ENCODE assay signal across 8 cellular contexts in genomic region chr22:39349967-39350802, GRCh38. TPM values are rescaled to one million over a fixed set of nuclear protein-coding genes. Genes with fewer than 3 reads are reported as not detected.
A peak's percentile ranks its signal among the peaks of the same experiment; 100 is the strongest.
DNase-seq lines count a peak whose midpoint lies in the region; ATAC-seq and TF ChIP-seq lines count a peak whose summit lies in the region.

TSS of gene SYNGR1 (plus strand) at chr22:39349991. CDS start at chr22:39350011, 20 bp downstream.

- ATAC-seq in activated T-cell treated with anti-CD3 and anti-CD28 coated beads, Interleukin-2, amount 50 U/mL, for 4 hours, result peak; percentile 42 to 59
- no peak for ATAC-seq in GM18511 (IDR thresholded peaks at IDR 0.05; ENCODE audit: unreplicated experiment)
- ATAC-seq in GM19455 (IDR thresholded peaks at IDR 0.05; ENCODE audit: unreplicated experiment), result no peak

- POLR2A ChIA-PET in activated CD4-positive, alpha-beta T cell treated with anti-CD3 and anti-CD28 coated beads, Interleukin-2, amount 10 ng/mL, durations not matched to agents 7 days and 5 days (lab: Charles Lee), result no interaction called here

- peaks cover 14% of the 10 kb centered on the region for H3K4me1 Mint-ChIP-seq in activated CD4-positive, alpha-beta T cell treated with anti-CD3 and anti-CD28 coated beads, Interleukin-2, amount 10 ng/mL, durations not matched to agents 7 days and 5 days
- H3K4me1 Mint-ChIP-seq in activated T-cell treated with anti-CD3 and anti-CD28 coated beads, Interleukin-2, amount 50 U/mL, for 4 hours (ENCODE audit: low read depth), result peaks cover 13% of the 10 kb centered on the region
- H3K4me1 Mint-ChIP-seq in progenitor cell of endocrine pancreas (ENCODE audit: low read depth), result peaks cover 16% of the 10 kb centered on the region

- DNase-seq in activated CD4-positive, alpha-beta T cell treated with anti-CD3 and anti-CD28 coated beads, Interleukin-2, amount 10 ng/mL, durations not matched to agents 7 days and 5 days, result no peak
- DNase-seq in activated CD4-positive, alpha-beta T cell treated with anti-CD3 and anti-CD28 coated beads for 4 hours, result no peak
- DNase-seq in activated T-cell treated with anti-CD3 and anti-CD28 coated beads, Interleukin-2, amount 50 U/mL, for 4 hours, result no peak
- DNase-seq in cardiac septum (ENCODE audit: low spot score) (no peak), progenitor cell of endocrine pancreas (ENCODE audit: low spot score, unreplicated experiment) (peak; percentile 45), NCI-H226 (no peak)

- H3K36me3 Mint-ChIP-seq in activated CD4-positive, alpha-beta T cell treated with anti-CD3 and anti-CD28 coated beads, Interleukin-2, amount 10 ng/mL, durations not matched to agents 7 days and 5 days (ENCODE audit: low read depth), result no peaks in the 10 kb centered on the region
- no peaks in the 10 kb centered on the region for H3K36me3 Mint-ChIP-seq in activated T-cell treated with anti-CD3 and anti-CD28 coated beads, Interleukin-2, amount 50 U/mL, for 4 hours (ENCODE audit: insufficient read depth)
- no peaks in the 10 kb centered on the region for H3K36me3 Mint-ChIP-seq in progenitor cell of endocrine pancreas (ENCODE audit: insufficient read depth)

- H3K27me3 Mint-ChIP-seq in activated CD4-positive, alpha-beta T cell treated with anti-CD3 and anti-CD28 coated beads, Interleukin-2, amount 10 ng/mL, durations not matched to agents 7 days and 5 days, result peaks cover 30% of the 10 kb centered on the region
- peaks cover 23% of the 10 kb centered on the region for H3K27me3 Mint-ChIP-seq in activated T-cell treated with anti-CD3 and anti-CD28 coated beads, Interleukin-2, amount 50 U/mL, for 4 hours (ENCODE audit: low read depth)
- H3K27me3 Mint-ChIP-seq in progenitor cell of endocrine pancreas, result no peaks in the 10 kb centered on the region

- intact Hi-C loops in cardiac septum (cut with DNase I), result no loop called here

- CTCF ChIA-PET in activated CD4-positive, alpha-beta T cell treated with anti-CD3 and anti-CD28 coated beads, Interleukin-2, amount 10 ng/mL, durations not matched to agents 7 days and 5 days (lab: Charles Lee), result interaction anchor here (0.9 to 1.3 kb wide), 2 partner anchors 39 to 142 kb away, joined by 3 read pairs; no protein-coding TSS in a partner anchor

- no peaks in the 10 kb centered on the region for H3K9me3 Mint-ChIP-seq in activated CD4-positive, alpha-beta T cell treated with anti-CD3 and anti-CD28 coated beads, Interleukin-2, amount 10 ng/mL, durations not matched to agents 7 days and 5 days
- no peaks in the 10 kb centered on the region for H3K9me3 Mint-ChIP-seq in activated T-cell treated with anti-CD3 and anti-CD28 coated beads, Interleukin-2, amount 50 U/mL, for 4 hours
- H3K9me3 Mint-ChIP-seq in progenitor cell of endocrine pancreas (ENCODE audit: low read depth), result no peaks in the 10 kb centered on the region

- H3K4me3 Mint-ChIP-seq in activated CD4-positive, alpha-beta T cell treated with anti-CD3 and anti-CD28 coated beads, Interleukin-2, amount 10 ng/mL, durations not matched to agents 7 days and 5 days, result peak within 1 kb of the TSS; percentile 63
- H3K4me3 Mint-ChIP-seq in activated T-cell treated with anti-CD3 and anti-CD28 coated beads, Interleukin-2, amount 50 U/mL, for 4 hours, result peak within 1 kb of the TSS; percentile 75
- peak within 1 kb of the TSS; percentile 85 for H3K4me3 Mint-ChIP-seq in progenitor cell of endocrine pancreas (ENCODE audit: low read depth)

- TF ChIP-seq CTCF in progenitor cell of endocrine pancreas (IDR thresholded peaks at IDR 0.05; ENCODE audit: unreplicated experiment), result peak; percentile 8

- peak within 1 kb of the TSS; percentile 9 for H3K27ac Mint-ChIP-seq in activated CD4-positive, alpha-beta T cell treated with anti-CD3 and anti-CD28 coated beads, Interleukin-2, amount 10 ng/mL, durations not matched to agents 7 days and 5 days
- peak within 1 kb of the TSS; percentile 93 for H3K27ac Mint-ChIP-seq in progenitor cell of endocrine pancreas

RNA-seq across cellular contexts. Expression of gene SYNGR1, which starts in this region (rescaled TPM):
- under 1 TPM; 0.42 to 0.77 TPM for total RNA-seq in activated CD4-positive, alpha-beta T cell treated with anti-CD3 and anti-CD28 coated beads, Interleukin-2, amount 10 ng/mL, durations not matched to agents 7 days and 5 days
- total RNA-seq in activated T-cell treated with anti-CD3 and anti-CD28 coated beads, Interleukin-2, amount 50 U/mL, for 4 hours, result 1 to 10 TPM in 2 of 3 donors, under 1 TPM in 1; 0.43 to 1.4 (median 1.2) TPM
- total RNA-seq in cardiac septum (41.1 TPM), progenitor cell of endocrine pancreas (36.8 and 38.0 TPM in 2 replicates)

Comparison
In these comparisons a context has a peak if more than half of its experiments do, and no peak if none do; other contexts are left out.
1. RNA of gene SYNGR1 (total RNA-seq): 41.1 TPM in cardiac septum (single experiment) and 36.8 to 38.0 TPM in progenitor cell of endocrine pancreas; 0.43 to 1.4 TPM in activated T-cell treated with anti-CD3 and anti-CD28 coated beads, Interleukin-2, amount 50 U/mL, for 4 hours and 0.42 to 0.77 TPM in activated CD4-positive, alpha-beta T cell treated with anti-CD3 and anti-CD28 coated beads, Interleukin-2, amount 10 ng/mL, durations not matched to agents 7 days and 5 days; every median in the first group is over 10 times any median in the second.
2. ATAC-seq: peak in activated T-cell treated with anti-CD3 and anti-CD28 coated beads, Interleukin-2, amount 50 U/mL, for 4 hours (2 of 2); none in GM18511 (single experiment) and GM19455 (single experiment).
3. Peak in every context shown above with its lines, with median percentiles within 50 percentile points of each other: H3K4me3 Mint-ChIP-seq.